ENCODE assay signal across 17 cellular contexts in genomic region chr14:89543420-89543790, GRCh38.
DNase-seq lines count a peak whose midpoint lies in the region; ATAC-seq, FAIRE-seq and TF ChIP-seq lines count a peak whose summit lies in the region.
"Had no signal": no experiment of that assay in that cellular context is flagged by ENCODE, and none has a peak within 500 bp of the region (broad histone marks: within the 10 kb centered on the region; RNA-seq: fewer than 3 reads in every experiment).

No MANE protein-coding gene starts in this region.

- no peak for DNase-seq in right lobe of liver
- no peak for DNase-seq in HepG2 (ENCODE audit: low spot score)
- DNase-seq in endothelial cell of umbilical vein (ENCODE audit: low read depth, low spot score), result no peak
- DNase-seq in natural killer cell treated with Interleukin-12 subunit alpha and Interleukin-12 subunit beta and Interleukin-15 and Interleukin-18, amount 100 ng/mL, for 72 hours (ENCODE audit: low spot score), result no peak
- DNase-seq in type B pancreatic cell (ENCODE audit: extremely low spot score, unreplicated experiment), result no peak
- DNase-seq in GOT3 (lab: John Stamatoyannopoulos, UW), result no peak
- DNase-seq: activated CD4-positive, alpha-beta T cell treated with anti-CD3 and anti-CD28 coated beads for 4 hours; central memory CD4-positive, alpha-beta T cell; Kasumi-1; kidney; NCI-H2029; stimulated activated CD4-positive, alpha-beta T cell treated with anti-CD3 and anti-CD28 coated beads, Interleukin-4, amount 100 ng/mL, for 24 hours had no signal

- H3K4me3 Mint-ChIP-seq in natural killer cell treated with Interleukin-12 subunit alpha and Interleukin-12 subunit beta and Interleukin-15 and Interleukin-18, amount 100 ng/mL, for 72 hours, result no peak overlapping the region
- H3K4me3 Mint-ChIP-seq in type B pancreatic cell, result peak overlapping the region; percentile 2
- H3K4me3 Mint-ChIP-seq: B cell; stimulated activated naive CD8-positive, alpha-beta T cell treated with anti-CD3 and anti-CD28 coated beads, Interleukin-15, Interleukin-2, amounts not matched to agents 100 ng/mL and 50 ng/mL, for 24 hours had no signal

- ATAC-seq in right lobe of liver, result peak; percentile 36 to 69 (median 46)
- no peak for ATAC-seq in HepG2
- no peak for ATAC-seq in natural killer cell treated with Interleukin-12 subunit alpha and Interleukin-12 subunit beta and Interleukin-15 and Interleukin-18, amount 100 ng/mL, for 72 hours
- no peak for ATAC-seq in GM21423 (IDR thresholded peaks at IDR 0.05; ENCODE audit: unreplicated experiment)
- ATAC-seq in GM18498 (IDR thresholded peaks at IDR 0.05; ENCODE audit: unreplicated experiment), result no peak

- H2AFZ ChIP-seq in HepG2 (ENCODE audit: low read length), result no peak overlapping the region
- H2AFZ ChIP-seq in endothelial cell of umbilical vein (ENCODE audit: low read depth, low read length), result no peak overlapping the region

- no peak overlapping the region for H3K4me2 ChIP-seq in HepG2 (ENCODE audit: low read depth, low read length)
- H3K4me2 ChIP-seq in endothelial cell of umbilical vein (ENCODE audit: insufficient read depth, low read length), result no peak overlapping the region

- peak overlapping the region; percentile 27 to 41 for H3K27ac Mint-ChIP-seq in natural killer cell treated with Interleukin-12 subunit alpha and Interleukin-12 subunit beta and Interleukin-15 and Interleukin-18, amount 100 ng/mL, for 72 hours
- no peak overlapping the region for H3K27ac Mint-ChIP-seq in type B pancreatic cell
- H3K27ac Mint-ChIP-seq: stimulated activated naive CD8-positive, alpha-beta T cell treated with anti-CD3 and anti-CD28 coated beads, Interleukin-15, Interleukin-2, amounts not matched to agents 100 ng/mL and 50 ng/mL, for 24 hours had no signal

- no peaks in the 10 kb centered on the region for H3K9me1 ChIP-seq in endothelial cell of umbilical vein (replicated peaks; ENCODE audit: control insufficient read depth, extremely low read depth, insufficient read depth, low read length)

- BruUV-seq in HepG2 (replicated peaks; lab: Mats Ljungman, UMichigan) (no TSS peak), endothelial cell of umbilical vein (replicated peaks; lab: Mats Ljungman, UMichigan) (no TSS peak)

- in situ Hi-C loops in HepG2 (cut with HindIII; ENCODE audit: extremely low pct_ligation_motif_present, low pct_unique_long_range_greater_than_20kb), result no loop called here

- no peaks in the 10 kb centered on the region for H3K36me3 Mint-ChIP-seq in natural killer cell treated with Interleukin-12 subunit alpha and Interleukin-12 subunit beta and Interleukin-15 and Interleukin-18, amount 100 ng/mL, for 72 hours
- no peaks in the 10 kb centered on the region for H3K36me3 Mint-ChIP-seq in type B pancreatic cell

- no peak for TF ChIP-seq EP300 in HepG2 (IDR thresholded peaks at IDR 0.05; ENCODE audit: low read depth in 2 of 2, low read length in 2 of 2)
- TF ChIP-seq EP300 in HepG2 (CRISPR knock-in tag; IDR thresholded peaks at IDR 0.05; ENCODE audit: borderline replicate concordance), result no peak

- no peak overlapping the region for H3K4me3 ChIP-seq in right lobe of liver
- no peak overlapping the region for H3K4me3 ChIP-seq in HepG2 (replicated peaks in 1 of 3; ENCODE audit: insufficient read depth in 1 of 3, low read depth in 2 of 3, low read length in 3 of 3)
- H3K4me3 ChIP-seq in endothelial cell of umbilical vein (replicated peaks in 1 of 3; ENCODE audit: insufficient read depth in 1 of 3, low read depth in 1 of 3, low read length in 3 of 3), result no peak overlapping the region
- H3K4me3 ChIP-seq: prostate gland had no signal

- no peak for TF ChIP-seq RAD21 in HepG2 (CRISPR knock-in tag; IDR thresholded peaks at IDR 0.05)

- TF ChIP-seq POLR2A in right lobe of liver (IDR thresholded peaks at IDR 0.05), result no peak
- TF ChIP-seq POLR2A in HepG2 (IDR thresholded peaks at IDR 0.05; ENCODE audit: insufficient read depth in 1 of 2, low read depth in 2 of 2, low read length in 2 of 2), result no peak
- TF ChIP-seq POLR2A in endothelial cell of umbilical vein (IDR thresholded peaks at IDR 0.05; ENCODE audit: low read depth, low read length), result no peak

- CTCF ChIA-PET in HepG2 (lab: Yijun Ruan, JAX; ENCODE audit: low intra/inter-chr PET ratio, low total read pairs), result no interaction called here
- CTCF ChIA-PET in endothelial cell of umbilical vein (lab: Charles Lee), result interaction anchor here (0.6 to 1.5 kb wide), 3 partner anchors 9 to 36 kb away, joined by 3 to 4 read pairs (median 3); no protein-coding TSS in a partner anchor

- H3K27ac ChIP-seq in right lobe of liver (no peak overlapping the region), HepG2 (ENCODE audit: extremely low read length, insufficient read depth, low read length) (no peak overlapping the region), endothelial cell of umbilical vein (ENCODE audit: insufficient read depth, low read depth, low read length) (no peak overlapping the region)
- H3K27ac ChIP-seq: prostate gland had no signal

- no peaks in the 10 kb centered on the region for H3K9me3 ChIP-seq in right lobe of liver
- H3K9me3 ChIP-seq in HepG2 (ENCODE audit: low read length), result no peaks in the 10 kb centered on the region
- no peaks in the 10 kb centered on the region for H3K9me3 ChIP-seq in endothelial cell of umbilical vein (replicated peaks; ENCODE audit: control insufficient read depth, insufficient read depth, low read length)
- H3K9me3 ChIP-seq: prostate gland had no signal

- H3K79me2 ChIP-seq in HepG2 (ENCODE audit: insufficient read depth, low read length), result peaks cover 18% of the 10 kb centered on the region
- no peaks in the 10 kb centered on the region for H3K79me2 ChIP-seq in endothelial cell of umbilical vein (ENCODE audit: control insufficient read depth, insufficient read depth, low read length)

- TF ChIP-seq CTCF in right lobe of liver (IDR thresholded peaks at IDR 0.05) (no peak), HepG2 (CRISPR knock-in tag; IDR thresholded peaks at IDR 0.05) (no peak), endothelial cell of umbilical vein (IDR thresholded peaks at IDR 0.05; ENCODE audit: extremely low read depth in 1 of 2, insufficient read depth in 1 of 2, low read depth in 1 of 2, low read length in 2 of 2) (no peak), type B pancreatic cell (conservative IDR thresholded peaks at IDR 0.05) (no peak)

- no peaks in the 10 kb centered on the region for H3K27me3 Mint-ChIP-seq in natural killer cell treated with Interleukin-12 subunit alpha and Interleukin-12 subunit beta and Interleukin-15 and Interleukin-18, amount 100 ng/mL, for 72 hours
- H3K27me3 Mint-ChIP-seq in type B pancreatic cell, result peaks cover 4% of the 10 kb centered on the region
- H3K27me3 Mint-ChIP-seq: B cell; stimulated activated naive CD8-positive, alpha-beta T cell treated with anti-CD3 and anti-CD28 coated beads, Interleukin-15, Interleukin-2, amounts not matched to agents 100 ng/mL and 50 ng/mL, for 24 hours had no signal

- peaks cover 45 to 47% of the 10 kb centered on the region in 2 donors for H3K4me1 Mint-ChIP-seq in natural killer cell treated with Interleukin-12 subunit alpha and Interleukin-12 subunit beta and Interleukin-15 and Interleukin-18, amount 100 ng/mL, for 72 hours (ENCODE audit: low read depth in 2 of 2)
- H3K4me1 Mint-ChIP-seq in type B pancreatic cell (ENCODE audit: unreplicated experiment), result peaks cover 24% of the 10 kb centered on the region

- H4K20me1 ChIP-seq in HepG2 (ENCODE audit: insufficient read depth, low read length) (no peaks in the 10 kb centered on the region), endothelial cell of umbilical vein (replicated peaks; ENCODE audit: control insufficient read depth, extremely low read depth, insufficient read depth, low read length) (no peaks in the 10 kb centered on the region)

- intact Hi-C loops in right lobe of liver (cut with DNase I) (no loop called here), HepG2 (cut with micrococcal nuclease; ENCODE audit: unreplicated experiment) (loop anchor here (5.0 to 10.0 kb wide), 2 partner anchors 44 to 371 kb away; no protein-coding TSS in a partner anchor), endothelial cell of umbilical vein (cut with micrococcal nuclease) (no loop called here)

- FAIRE-seq in HepG2 (lab: Jason Lieb, UNC) (no peak), endothelial cell of umbilical vein (lab: Jason Lieb, UNC) (peak; percentile 42)
- FAIRE-seq: kidney had no signal

- H3K9me3 Mint-ChIP-seq in natural killer cell treated with Interleukin-12 subunit alpha and Interleukin-12 subunit beta and Interleukin-15 and Interleukin-18, amount 100 ng/mL, for 72 hours, result no peaks in the 10 kb centered on the region
- H3K9me3 Mint-ChIP-seq in type B pancreatic cell, result no peaks in the 10 kb centered on the region
- H3K9me3 Mint-ChIP-seq: stimulated activated naive CD8-positive, alpha-beta T cell treated with anti-CD3 and anti-CD28 coated beads, Interleukin-15, Interleukin-2, amounts not matched to agents 100 ng/mL and 50 ng/mL, for 24 hours had no signal

- H3K27me3 ChIP-seq in right lobe of liver, result no peaks in the 10 kb centered on the region
- no peaks in the 10 kb centered on the region for H3K27me3 ChIP-seq in HepG2 (ENCODE audit: control insufficient read depth in 1 of 2, insufficient read depth in 2 of 2, low read length in 2 of 2)
- no peaks in the 10 kb centered on the region for H3K27me3 ChIP-seq in endothelial cell of umbilical vein (ENCODE audit: control insufficient read depth in 2 of 2, insufficient read depth in 2 of 2, low read length in 2 of 2)

- dilution Hi-C loops in endothelial cell of umbilical vein (cut with MboI; ENCODE audit: extremely low pct_ligation_motif_present, low sequenced_read_pairs), result no loop called here

- H3K9ac ChIP-seq in HepG2 (ENCODE audit: insufficient read depth, low read depth, low read length) (no peak overlapping the region), endothelial cell of umbilical vein (replicated peaks; ENCODE audit: extremely low read depth, insufficient read depth, low read length) (no peak overlapping the region)

- H3K4me1 ChIP-seq in right lobe of liver (no peaks in the 10 kb centered on the region), HepG2 (ENCODE audit: insufficient read depth, low read length) (peaks cover 66% of the 10 kb centered on the region), endothelial cell of umbilical vein (ENCODE audit: control insufficient read depth, extremely low read depth, insufficient read depth, low read length) (peaks cover 8% of the 10 kb centered on the region)
- H3K4me1 ChIP-seq: prostate gland had no signal

- POLR2A ChIA-PET in HepG2 (lab: Yijun Ruan, JAX), result no interaction called here
- POLR2A ChIA-PET in endothelial cell of umbilical vein (lab: Charles Lee), result interaction anchor here (0.6 kb wide), 1 partner anchor 21 kb away, joined by 3 read pairs; no protein-coding TSS in a partner anchor

- WGBS in right lobe of liver (ENCODE audit: insufficient coverage, low coverage, low lambda C conversion rate, missing lambda C conversion rate), result 44% methylated on average over 7 of the region's 7 CpGs
- 94% methylated on average over 7 of the region's 7 CpGs for WGBS in HepG2 (ENCODE audit: low lambda C conversion rate)

- H3K36me3 ChIP-seq in right lobe of liver (no peaks in the 10 kb centered on the region), HepG2 (replicated peaks in 1 of 2; ENCODE audit: control insufficient read depth in 1 of 2, insufficient read depth in 2 of 2, low read length in 2 of 2) (no peaks in the 10 kb centered on the region), endothelial cell of umbilical vein (ENCODE audit: control insufficient read depth in 2 of 2, extremely low read depth in 1 of 2, insufficient read depth in 2 of 2, low read length in 2 of 2) (no peaks in the 10 kb centered on the region)
- H3K36me3 ChIP-seq: prostate gland had no signal

Comparison
In these comparisons a context has a peak if more than half of its experiments do, and no peak if none do; other contexts are left out.
1. ATAC-seq: peak in right lobe of liver (4 of 4); none in HepG2 (single experiment), natural killer cell treated with Interleukin-12 subunit alpha and Interleukin-12 subunit beta and Interleukin-15 and Interleukin-18, amount 100 ng/mL, for 72 hours (0 of 2), GM21423 (single experiment) and GM18498 (single experiment).